16 cellular contexts compared by ENCODE assay signal in genomic region chr5:127910307-127910956, GRCh38.
"Had no signal": no experiment of that assay in that cellular context is flagged by ENCODE, and none has a peak within 500 bp of the region (broad histone marks: within the 10 kb centered on the region; RNA-seq: fewer than 3 reads in every experiment).

No MANE protein-coding gene starts in this region.

- H3K4me3 ChIP-seq: cardiac muscle cell, esophagus squamous epithelium, lung, thoracic aorta had no signal

- ATAC-seq: activated CD8-positive, alpha-beta T cell treated with anti-CD3 and anti-CD28 coated beads, Interleukin-2, amount 10 ng/mL, durations not matched to agents 7 days and 5 days; stimulated activated naive B cell treated with anti-CD40 and anti-IgM and Interleukin-4, amounts not matched to agents 10 μg/mL and 1 μg/mL and 100 μg/mL, for 72 hours had no signal

- H3K27ac ChIP-seq: cardiac muscle cell, esophagus squamous epithelium, thoracic aorta had no signal

- H3K36me3 ChIP-seq: cardiac muscle cell, esophagus squamous epithelium, thoracic aorta had no signal

- H3K9me3 ChIP-seq: esophagus squamous epithelium, thoracic aorta had no signal

- H3K27me3 ChIP-seq: cardiac muscle cell, esophagus squamous epithelium had no signal

- DNase-seq: activated CD4-positive, alpha-beta T cell treated with anti-CD3 and anti-CD28 coated beads for 48 hours; activated CD4-positive, CD25-positive, alpha-beta regulatory T cell; activated CD8-positive, alpha-beta T cell treated with anti-CD3 and anti-CD28 coated beads, Interleukin-2, amount 10 ng/mL, durations not matched to agents 7 days and 5 days; activated naive CD4-positive, alpha-beta T cell treated with Interleukin-2 at 50 U/mL for 16 hours; activated naive CD8-positive, alpha-beta T cell treated with anti-CD3 and anti-CD28 coated beads, Interleukin-2, amount 10 ng/mL, durations not matched to agents 7 days and 5 days; activated T-cell treated with anti-CD3 and anti-CD28 coated beads, Interleukin-2, amount 50 U/mL, for 24 hours; amygdala; effector CD8-positive, alpha-beta T cell; esophagus squamous epithelium; occipital lobe; posterior cingulate gyrus; stimulated activated naive B cell treated with anti-CD40 and anti-IgM and Interleukin-4, amounts not matched to agents 10 μg/mL and 1 μg/mL and 100 μg/mL, for 72 hours; T-helper 9 cell had no signal

- H3K4me1 ChIP-seq: esophagus squamous epithelium had no signal
